In the genomic region with DNA sequence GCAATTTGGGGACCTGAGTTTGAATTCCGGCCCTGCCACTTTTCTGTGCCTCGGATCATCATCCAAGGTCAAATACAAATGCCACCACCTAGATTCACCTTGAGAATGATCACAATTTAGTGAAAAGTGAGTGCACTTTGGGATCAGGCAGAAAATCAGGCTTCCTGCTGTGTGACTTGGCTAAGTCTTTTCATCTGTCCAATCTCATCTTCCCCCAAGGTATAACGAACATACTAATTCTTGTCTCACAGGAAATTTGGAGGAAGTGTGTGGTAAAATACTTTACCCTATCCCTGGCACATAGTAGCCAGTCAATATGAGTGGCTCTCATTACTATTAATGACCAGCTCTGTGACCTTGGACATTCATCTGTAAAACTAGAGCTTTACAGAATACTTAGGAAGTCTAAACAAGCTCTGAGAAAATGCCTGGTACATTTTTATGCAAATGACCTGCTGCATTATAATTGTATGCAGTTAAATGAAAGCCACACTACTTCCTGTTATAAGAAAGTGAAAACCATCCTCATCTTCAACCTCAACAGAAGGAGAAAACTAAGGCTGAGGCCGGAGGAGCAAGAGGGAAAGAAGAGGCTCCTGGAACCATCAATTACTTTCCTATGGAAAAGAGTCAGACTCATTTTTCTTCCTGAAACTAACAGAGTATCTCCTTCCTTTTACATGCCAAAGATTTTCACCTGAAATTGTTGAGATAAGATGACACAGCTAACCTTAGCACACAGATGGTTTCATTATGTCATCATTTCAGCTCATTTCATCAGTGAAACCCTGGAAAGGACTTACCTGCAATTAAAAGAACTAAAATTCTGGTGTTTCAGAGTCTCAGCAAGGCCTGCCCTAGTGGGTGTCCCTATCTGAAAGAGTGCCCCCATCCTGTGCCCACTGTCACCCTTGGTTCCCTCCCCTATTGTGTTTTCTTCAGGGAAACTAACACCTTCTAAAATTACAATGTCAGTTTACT, we compare ENCODE assay signal across 13 cellular contexts. TPM values are rescaled to one million over a fixed set of nuclear protein-coding genes. Genes with fewer than 3 reads are reported as not detected.
A peak's percentile ranks its signal among the peaks of the same experiment; 100 is the strongest.
DNase-seq lines count a peak whose midpoint lies in the region; ATAC-seq and TF ChIP-seq lines count a peak whose summit lies in the region.
"Had no signal": no experiment of that assay in that cellular context is flagged by ENCODE, and none has a peak within 500 bp of the region (broad histone marks: within the 10 kb centered on the region; RNA-seq: fewer than 3 reads in every experiment).

No MANE protein-coding gene starts in this region.

- no peaks in the 10 kb centered on the region for H3K27me3 Mint-ChIP-seq in activated T-helper 17 cell treated with anti-CD3 and anti-CD28 coated beads, Interleukin-2, amount 50 U/mL, for 72 hours
- no peaks in the 10 kb centered on the region for H3K27me3 Mint-ChIP-seq in CD4-positive, alpha-beta memory T cell

- peaks cover 17% of the 10 kb centered on the region for H3K4me1 Mint-ChIP-seq in activated T-helper 17 cell treated with anti-CD3 and anti-CD28 coated beads, Interleukin-2, amount 50 U/mL, for 72 hours
- H3K4me1 Mint-ChIP-seq in CD4-positive, alpha-beta memory T cell, result peaks cover 8 to 12% (median 10%) of the 10 kb centered on the region in 4 donors

- no peak overlapping the region for H3K27ac Mint-ChIP-seq in activated T-helper 17 cell treated with anti-CD3 and anti-CD28 coated beads, Interleukin-2, amount 50 U/mL, for 72 hours
- peak overlapping the region in 1 of 7 donors; percentile 44 for H3K27ac Mint-ChIP-seq in CD4-positive, alpha-beta memory T cell

- no peak overlapping the region; the same call in 1 of the 2 replicates for H3K4me2 ChIP-seq in DND-41 (ENCODE audit: insufficient read depth, low read length)

- H3K4me3 Mint-ChIP-seq in activated T-helper 17 cell treated with anti-CD3 and anti-CD28 coated beads, Interleukin-2, amount 50 U/mL, for 72 hours, result peak overlapping the region; percentile 19
- no peak overlapping the region for H3K4me3 Mint-ChIP-seq in CD4-positive, alpha-beta memory T cell

- H2AFZ ChIP-seq in DND-41 (ENCODE audit: low read depth, low read length), result no peak overlapping the region; the same call in 1 of the 2 replicates

- H3K9me3 ChIP-seq in DND-41 (ENCODE audit: insufficient read depth, low read length, severe bottlenecking) (no peaks in the 10 kb centered on the region), upper lobe of right lung (no peaks in the 10 kb centered on the region)
- no peaks in the 10 kb centered on the region for H3K9me3 ChIP-seq in CD4-positive, alpha-beta memory T cell (ENCODE audit: control insufficient read depth in 1 of 2, low read length in 2 of 2)

- H3K27ac ChIP-seq in DND-41 (ENCODE audit: low read length), result peak overlapping the region; percentile 35; the same call in 1 of the 2 replicates
- H3K27ac ChIP-seq in upper lobe of right lung, result no peak overlapping the region
- H3K27ac ChIP-seq in CD4-positive, alpha-beta memory T cell (ENCODE audit: low read depth, low read length), result no peak overlapping the region
- H3K27ac ChIP-seq: VCaP had no signal

- TF ChIP-seq CTCF in DND-41 (IDR thresholded peaks at IDR 0.05; ENCODE audit: borderline replicate concordance, extremely low read depth, low read length, poor library complexity, severe bottlenecking), result no peak
- no peak for TF ChIP-seq CTCF in upper lobe of right lung (IDR thresholded peaks at IDR 0.05)

- H3K27me3 ChIP-seq in DND-41 (ENCODE audit: insufficient read depth, low read length, poor library complexity) (no peaks in the 10 kb centered on the region), upper lobe of right lung (no peaks in the 10 kb centered on the region)
- H3K27me3 ChIP-seq in CD4-positive, alpha-beta memory T cell (ENCODE audit: insufficient read depth, low read length), result no peaks in the 10 kb centered on the region

- peak; percentile 72 for ATAC-seq in DND-41 (ENCODE audit: insufficient read depth, low read depth)
- peak; percentile 69 for ATAC-seq in GM18867 (IDR thresholded peaks at IDR 0.05; ENCODE audit: unreplicated experiment)
- peak; percentile 62 for ATAC-seq in HG02885 (IDR thresholded peaks at IDR 0.05; ENCODE audit: poor library complexity, unreplicated experiment)
- peak; percentile 50 for ATAC-seq in activated T-helper 17 cell treated with anti-CD3 and anti-CD28 coated beads, Interleukin-2, amount 50 U/mL, for 72 hours (replicated peaks)
- no peak for ATAC-seq in upper lobe of right lung

- CTCF ChIA-PET in CD4-positive, alpha-beta memory T cell (lab: Charles Lee; ENCODE audit: partially characterized antibody), result interaction anchor here (1.4 kb wide), 1 partner anchor 9 kb away, joined by 3 read pairs; no protein-coding TSS in a partner anchor

- no peaks in the 10 kb centered on the region for H3K36me3 Mint-ChIP-seq in activated T-helper 17 cell treated with anti-CD3 and anti-CD28 coated beads, Interleukin-2, amount 50 U/mL, for 72 hours (ENCODE audit: low read depth)
- H3K36me3 Mint-ChIP-seq in CD4-positive, alpha-beta memory T cell, result no peaks in the 10 kb centered on the region

- H4K20me1 ChIP-seq in DND-41 (ENCODE audit: insufficient read depth, low read length), result no peaks in the 10 kb centered on the region

- H3K9me3 Mint-ChIP-seq in activated T-helper 17 cell treated with anti-CD3 and anti-CD28 coated beads, Interleukin-2, amount 50 U/mL, for 72 hours, result no peaks in the 10 kb centered on the region
- no peaks in the 10 kb centered on the region for H3K9me3 Mint-ChIP-seq in CD4-positive, alpha-beta memory T cell

- no peaks in the 10 kb centered on the region for H3K79me2 ChIP-seq in DND-41 (ENCODE audit: insufficient read depth, low read length)

- no peak overlapping the region for H3K9ac ChIP-seq in DND-41 (ENCODE audit: low read depth, low read length)

- H3K4me1 ChIP-seq in DND-41 (ENCODE audit: insufficient read depth, low read length), result peaks cover 24% of the 10 kb centered on the region
- H3K4me1 ChIP-seq in upper lobe of right lung, result no peaks in the 10 kb centered on the region
- peaks cover 11% of the 10 kb centered on the region for H3K4me1 ChIP-seq in CD4-positive, alpha-beta memory T cell (ENCODE audit: insufficient read depth, low read length)

- H3K4me3 ChIP-seq in DND-41 (ENCODE audit: low read depth in 1 of 2, low read length in 2 of 2), result no peak overlapping the region
- no peak overlapping the region for H3K4me3 ChIP-seq in upper lobe of right lung
- H3K4me3 ChIP-seq in CD4-positive, alpha-beta memory T cell (ENCODE audit: low read length in 2 of 2), result no peak overlapping the region

- H3K36me3 ChIP-seq in DND-41 (ENCODE audit: insufficient read depth, low read length), result no peaks in the 10 kb centered on the region
- no peaks in the 10 kb centered on the region for H3K36me3 ChIP-seq in upper lobe of right lung
- H3K36me3 ChIP-seq in CD4-positive, alpha-beta memory T cell (ENCODE audit: insufficient read depth, low read length), result no peaks in the 10 kb centered on the region

- DNase-seq in DND-41, result no peak
- DNase-seq in upper lobe of right lung, result no peak
- DNase-seq in activated effector memory CD4-positive, alpha-beta T cell treated with Interleukin-2 at 50 U/mL for 16 hours, result no peak
- DNase-seq in CD4-positive, alpha-beta memory T cell, result no peak
- DNase-seq in GM19240 (ENCODE audit: insufficient read length, low spot score), result no peak
- DNase-seq: activated gamma-delta T cell treated with Interleukin-2 at 50 U/mL for 16 hours, kidney, NCI-H226 had no signal

- intact Hi-C loops in upper lobe of right lung (cut with DNase I), result no loop called here
- intact Hi-C loops in CD4-positive, alpha-beta memory T cell (cut with micrococcal nuclease), result no loop called here

- POLR2A ChIA-PET in CD4-positive, alpha-beta memory T cell (lab: Charles Lee; ENCODE audit: partially characterized antibody), result no interaction called here

RNA-seq across cellular contexts. Expression of a gene that starts 32.6 kb away (rescaled TPM):
- under 1 TPM; 0.04 to 0.08 TPM for total RNA-seq in activated T-helper 17 cell treated with anti-CD3 and anti-CD28 coated beads, Interleukin-2, amount 50 U/mL, for 72 hours
- total RNA-seq in upper lobe of right lung, result not detected
- total RNA-seq in CD4-positive, alpha-beta memory T cell, result not detected
- polyA plus RNA-seq in CD4-positive, alpha-beta memory T cell, result not detected
- total RNA-seq: kidney, LHCN-M2 had no signal
